10 cellular contexts compared by ENCODE assay signal in the genomic region with DNA sequence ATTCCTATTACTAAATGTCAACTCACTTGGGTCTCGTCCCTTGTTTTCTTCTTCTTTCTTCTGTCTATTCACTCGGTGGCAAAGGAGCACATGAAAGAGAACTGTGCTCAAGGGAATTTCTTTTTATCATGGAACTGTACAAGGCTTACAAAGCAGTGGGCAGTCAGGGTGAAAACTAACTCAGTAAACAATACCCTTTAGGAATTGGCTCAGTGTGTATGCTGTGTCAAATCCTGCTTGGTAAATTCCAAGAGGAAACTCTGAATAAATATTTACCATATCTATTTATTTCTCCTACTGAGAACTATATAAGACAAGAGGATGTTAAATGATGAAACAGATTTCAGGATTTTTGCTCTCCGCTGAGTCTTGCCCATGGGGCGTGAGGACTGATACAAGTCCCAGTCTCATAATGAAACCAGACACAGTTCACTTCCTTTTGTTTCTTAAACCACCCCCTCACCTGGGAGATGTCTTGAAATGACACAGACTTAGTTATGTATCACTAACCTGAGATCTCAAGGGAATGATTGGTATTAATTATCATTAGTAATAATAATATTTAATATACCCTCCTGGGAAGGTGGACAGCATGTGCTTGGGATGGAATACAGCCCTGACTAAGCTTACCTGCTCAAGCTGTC.
DNase-seq lines count a peak whose midpoint lies in the region; ATAC-seq, FAIRE-seq and TF ChIP-seq lines count a peak whose summit lies in the region.
"Had no signal": no experiment of that assay in that cellular context is flagged by ENCODE, and none has a peak within 500 bp of the region (broad histone marks: within the 10 kb centered on the region; RNA-seq: fewer than 3 reads in every experiment).

No MANE protein-coding gene starts in this region.

- peak; percentile 77 for DNase-seq in CD1c-positive myeloid dendritic cell (ENCODE audit: extremely low spot score)
- DNase-seq in activated CD8-positive, alpha-beta T cell treated with anti-CD3 and anti-CD28 coated beads for 36 hours, result peak; percentile 69
- no peak for DNase-seq in COR-L47 (lab: John Stamatoyannopoulos, UW)
- DNase-seq in cardiac septum (ENCODE audit: low spot score), result no peak
- DNase-seq in D721Med (ENCODE audit: insufficient read length, low spot score), result no peak
- no peak for DNase-seq in LoVo (ENCODE audit: low spot score)
- DNase-seq: C1 segment of cervical spinal cord, immature natural killer cell had no signal

- H3K36me3 Mint-ChIP-seq in activated CD8-positive, alpha-beta T cell treated with anti-CD3 and anti-CD28 coated beads for 36 hours (ENCODE audit: low read depth), result peaks cover 42% of the 10 kb centered on the region

- ATAC-seq in GM19324 (IDR thresholded peaks at IDR 0.05; ENCODE audit: low FRiP score, unreplicated experiment) (peak; percentile 79), HG03039 (IDR thresholded peaks at IDR 0.05; ENCODE audit: unreplicated experiment) (peak; percentile 92)
- peak; percentile 34 for ATAC-seq in activated CD8-positive, alpha-beta T cell treated with anti-CD3 and anti-CD28 coated beads for 36 hours

- H3K4me1 Mint-ChIP-seq in activated CD8-positive, alpha-beta T cell treated with anti-CD3 and anti-CD28 coated beads for 36 hours (ENCODE audit: low read depth), result peaks cover 96% of the 10 kb centered on the region

- H3K27me3 Mint-ChIP-seq in activated CD8-positive, alpha-beta T cell treated with anti-CD3 and anti-CD28 coated beads for 36 hours, result no peaks in the 10 kb centered on the region

- CTCF ChIA-PET in activated CD8-positive, alpha-beta T cell treated with anti-CD3 and anti-CD28 coated beads for 36 hours (lab: Charles Lee), result interaction anchor here (1.0 to 1.5 kb wide), 3 partner anchors 10 to 34 kb away, joined by 3 read pairs; no protein-coding TSS in a partner anchor

- peak overlapping the region; percentile 19 for H3K4me3 Mint-ChIP-seq in activated CD8-positive, alpha-beta T cell treated with anti-CD3 and anti-CD28 coated beads for 36 hours

- POLR2A ChIA-PET in activated CD8-positive, alpha-beta T cell treated with anti-CD3 and anti-CD28 coated beads for 36 hours (lab: Charles Lee), result interaction anchor here (1.2 to 2.2 kb wide), 4 partner anchors 11 to 188 kb away, joined by 3 to 11 read pairs (median 6); no protein-coding TSS in a partner anchor

- H3K27ac Mint-ChIP-seq in activated CD8-positive, alpha-beta T cell treated with anti-CD3 and anti-CD28 coated beads for 36 hours, result peak overlapping the region; percentile 91

- TF ChIP-seq CTCF in activated CD8-positive, alpha-beta T cell treated with anti-CD3 and anti-CD28 coated beads for 36 hours (IDR thresholded peaks at IDR 0.05), result no peak
- no peak for TF ChIP-seq CTCF in D721Med (IDR thresholded peaks at IDR 0.05; ENCODE audit: insufficient read depth, missing control alignments)

- peaks cover 5% of the 10 kb centered on the region for H3K9me3 Mint-ChIP-seq in activated CD8-positive, alpha-beta T cell treated with anti-CD3 and anti-CD28 coated beads for 36 hours

- intact Hi-C loops in activated CD8-positive, alpha-beta T cell treated with anti-CD3 and anti-CD28 coated beads for 36 hours (cut with micrococcal nuclease), result loop anchor here (2.0 to 5.0 kb wide), 2 partner anchors 27 to 36 kb away; no protein-coding TSS in a partner anchor
- intact Hi-C loops in cardiac septum (cut with DNase I), result no loop called here

- FAIRE-seq in D721Med (lab: Jason Lieb, UNC), result no peak

Comparison
In these comparisons a context has a peak if more than half of its experiments do, and no peak if none do; other contexts are left out.
1. DNase-seq: peak in CD1c-positive myeloid dendritic cell (single experiment) and activated CD8-positive, alpha-beta T cell treated with anti-CD3 and anti-CD28 coated beads for 36 hours (single experiment); none in COR-L47 (single experiment), cardiac septum (single experiment), D721Med (single experiment) and LoVo (single experiment).
2. ATAC-seq: peak in every context shown above with its lines; median percentile 92 in HG03039; 79 in GM19324; 34 in activated CD8-positive, alpha-beta T cell treated with anti-CD3 and anti-CD28 coated beads for 36 hours.